9 cellular contexts compared by ENCODE assay signal in genomic region chr14:99595034-99595433, GRCh38. TPM values are rescaled to one million over a fixed set of nuclear protein-coding genes. Genes with fewer than 3 reads are reported as not detected.
DNase-seq lines count a peak whose midpoint lies in the region; ATAC-seq, FAIRE-seq and TF ChIP-seq lines count a peak whose summit lies in the region.
"Had no signal": no experiment of that assay in that cellular context is flagged by ENCODE, and none has a peak within 500 bp of the region (broad histone marks: within the 10 kb centered on the region; RNA-seq: fewer than 3 reads in every experiment).

No MANE protein-coding gene starts in this region.

- ATAC-seq in HG02610 (IDR thresholded peaks at IDR 0.05; ENCODE audit: unreplicated experiment) (peak; percentile 79), RWPE2 (ENCODE audit: low read depth) (no peak)

- H3K4me1 ChIP-seq in RWPE2 (ENCODE audit: insufficient read depth, poor library complexity, severe bottlenecking) (peaks cover 35% of the 10 kb centered on the region), mucosa of rectum (ENCODE audit: control insufficient read depth in 2 of 2, insufficient read depth in 2 of 2, low read length in 2 of 2) (peaks cover 64 to 66% of the 10 kb centered on the region in 2 donors), PC-9 (replicated peaks; ENCODE audit: insufficient read depth) (no peaks in the 10 kb centered on the region), breast epithelium (peaks cover 0 to 14% of the 10 kb centered on the region in 2 donors)

- CTCF ChIA-PET in PC-9 (lab: Charles Lee) = no interaction called here

- intact Hi-C loops in PC-9 (cut with micrococcal nuclease; ENCODE audit: unreplicated experiment) = no loop called here
- intact Hi-C loops in breast epithelium (cut with DNase I; ENCODE audit: low total_unique reads) = no loop called here

- H3K9me3 Mint-ChIP-seq in endothelial cell (ENCODE audit: unreplicated experiment) = no peaks in the 10 kb centered on the region

- H3K4me3 Mint-ChIP-seq in endothelial cell (ENCODE audit: unreplicated experiment) = no peak overlapping the region

- no peak overlapping the region for H2AFZ ChIP-seq in PC-9

- H3K36me3 Mint-ChIP-seq in endothelial cell (ENCODE audit: low read depth, unreplicated experiment) = peaks cover 8% of the 10 kb centered on the region

- FAIRE-seq in GM18507 (lab: Jason Lieb, UNC) = peak; percentile 86
- FAIRE-seq in RCC 7860 (lab: Jason Lieb, UNC) = no peak

- no peaks in the 10 kb centered on the region for H3F3A ChIP-seq in PC-9 (ENCODE audit: insufficient read depth, low read depth)

- H3K9ac ChIP-seq in mucosa of rectum (ENCODE audit: low read depth in 1 of 2, low read length in 2 of 2) = peak overlapping the region in 1 of 2 donors; percentile 34

- no peak overlapping the region for H3K4me3 ChIP-seq in RWPE2 (ENCODE audit: severe bottlenecking)
- peak overlapping the region in 1 of 2 donors; percentile 55 for H3K4me3 ChIP-seq in mucosa of rectum (ENCODE audit: low read length in 2 of 2)
- no peak overlapping the region for H3K4me3 ChIP-seq in PC-9
- H3K4me3 ChIP-seq in breast epithelium = no peak overlapping the region

- peaks cover 3% of the 10 kb centered on the region for H3K79me2 ChIP-seq in PC-9 (ENCODE audit: low read depth)

- no peaks in the 10 kb centered on the region for H3K9me2 ChIP-seq in PC-9 (ENCODE audit: insufficient read depth)

- DNase-seq in GM18507 (ENCODE audit: extremely low spot score, insufficient read length, low read depth) (no peak), RWPE2 (ENCODE audit: low spot score) (no peak), PC-9 (no peak), endothelial cell (ENCODE audit: low spot score) (no peak), RCC 7860 (ENCODE audit: low spot score) (no peak), breast epithelium (ENCODE audit: low spot score in 2 of 2) (no peak)

- peaks cover 8% of the 10 kb centered on the region for H3K27me3 Mint-ChIP-seq in endothelial cell (ENCODE audit: unreplicated experiment)

- POLR2A ChIA-PET in PC-9 (lab: Charles Lee; ENCODE audit: unreplicated experiment) = no interaction called here

- H3K27ac ChIP-seq in RWPE2 (ENCODE audit: poor library complexity, severe bottlenecking) (peak overlapping the region; percentile 49), mucosa of rectum (ENCODE audit: low read depth in 2 of 2, low read length in 2 of 2) (peak overlapping the region; percentile 88 to 90), PC-9 (no peak overlapping the region), breast epithelium (no peak overlapping the region)

- no peaks in the 10 kb centered on the region for H3K27me3 ChIP-seq in RWPE2 (ENCODE audit: insufficient read depth, poor library complexity, severe bottlenecking)
- no peaks in the 10 kb centered on the region for H3K27me3 ChIP-seq in mucosa of rectum (ENCODE audit: control insufficient read depth in 2 of 2, insufficient read depth in 2 of 2, low read length in 2 of 2)
- no peaks in the 10 kb centered on the region for H3K27me3 ChIP-seq in PC-9 (ENCODE audit: insufficient read depth, low read depth)
- no peaks in the 10 kb centered on the region for H3K27me3 ChIP-seq in breast epithelium

- no peaks in the 10 kb centered on the region for H3K9me3 ChIP-seq in RWPE2 (ENCODE audit: severe bottlenecking)
- no peaks in the 10 kb centered on the region for H3K9me3 ChIP-seq in mucosa of rectum (ENCODE audit: control insufficient read depth in 2 of 2, low read length in 2 of 2)
- no peaks in the 10 kb centered on the region for H3K9me3 ChIP-seq in PC-9 (ENCODE audit: insufficient read depth, low read depth)
- H3K9me3 ChIP-seq in breast epithelium = no peaks in the 10 kb centered on the region

- H3K27ac Mint-ChIP-seq in endothelial cell (ENCODE audit: unreplicated experiment) = no peak overlapping the region

- peaks cover 59% of the 10 kb centered on the region for H3K4me1 Mint-ChIP-seq in endothelial cell (ENCODE audit: unreplicated experiment)

- H3K4me2 ChIP-seq in PC-9 = no peak overlapping the region

- BruUV-seq in PC-9 (replicated peaks; lab: Mats Ljungman, UMichigan) = no TSS peak

- TF ChIP-seq CTCF in RWPE2 (IDR thresholded peaks at IDR 0.05; ENCODE audit: poor library complexity, severe bottlenecking) (no peak), PC-9 (conservative IDR thresholded peaks at IDR 0.05) (no peak), endothelial cell (IDR thresholded peaks at IDR 0.05; ENCODE audit: unreplicated experiment) (no peak), breast epithelium (IDR thresholded peaks at IDR 0.05) (no peak)

- no peaks in the 10 kb centered on the region for H4K20me1 ChIP-seq in PC-9 (ENCODE audit: insufficient read depth)

- no peak for TF ChIP-seq POLR2A in breast epithelium (IDR thresholded peaks at IDR 0.05)

- H3K36me3 ChIP-seq in RWPE2 (ENCODE audit: low read depth) (peaks cover 7% of the 10 kb centered on the region), mucosa of rectum (ENCODE audit: control insufficient read depth in 2 of 2, insufficient read depth in 2 of 2, low read length in 2 of 2) (no peaks in the 10 kb centered on the region), PC-9 (ENCODE audit: low read depth) (no peaks in the 10 kb centered on the region), breast epithelium (no peaks in the 10 kb centered on the region)

RNA-seq across cellular contexts. Expression of gene CCDC85C, which starts 9.0 kb away (rescaled TPM):
- total RNA-seq in PC-9 (2021) = 21.2 and 24.8 TPM in 2 replicates
- total RNA-seq in endothelial cell (ENCODE audit: unreplicated experiment) = 42.1 TPM
- total RNA-seq in breast epithelium = 1 to 10 TPM; 1.3 to 8.3 (median 4.3) TPM

RNA-seq across cellular contexts. Expression of gene HHIPL1, which starts 49.9 kb away (rescaled TPM):
- 0.28 and 0.48 TPM in 2 replicates for total RNA-seq in PC-9 (2021)
- total RNA-seq in endothelial cell (ENCODE audit: unreplicated experiment) = 15.1 TPM
- total RNA-seq in breast epithelium = 1 to 10 TPM; 1.3 to 4.6 (median 2.3) TPM
- total RNA-seq: mononuclear cell had no signal

Comparison
In these comparisons a context has a peak if more than half of its experiments do, and no peak if none do; other contexts are left out.
1. H3K27ac ChIP-seq: peak in RWPE2 (single experiment) and mucosa of rectum (2 of 2); none in PC-9 (single experiment) and breast epithelium (0 of 2).